Comparison of ENCODE assay signal across 8 cellular contexts in the genomic region with DNA sequence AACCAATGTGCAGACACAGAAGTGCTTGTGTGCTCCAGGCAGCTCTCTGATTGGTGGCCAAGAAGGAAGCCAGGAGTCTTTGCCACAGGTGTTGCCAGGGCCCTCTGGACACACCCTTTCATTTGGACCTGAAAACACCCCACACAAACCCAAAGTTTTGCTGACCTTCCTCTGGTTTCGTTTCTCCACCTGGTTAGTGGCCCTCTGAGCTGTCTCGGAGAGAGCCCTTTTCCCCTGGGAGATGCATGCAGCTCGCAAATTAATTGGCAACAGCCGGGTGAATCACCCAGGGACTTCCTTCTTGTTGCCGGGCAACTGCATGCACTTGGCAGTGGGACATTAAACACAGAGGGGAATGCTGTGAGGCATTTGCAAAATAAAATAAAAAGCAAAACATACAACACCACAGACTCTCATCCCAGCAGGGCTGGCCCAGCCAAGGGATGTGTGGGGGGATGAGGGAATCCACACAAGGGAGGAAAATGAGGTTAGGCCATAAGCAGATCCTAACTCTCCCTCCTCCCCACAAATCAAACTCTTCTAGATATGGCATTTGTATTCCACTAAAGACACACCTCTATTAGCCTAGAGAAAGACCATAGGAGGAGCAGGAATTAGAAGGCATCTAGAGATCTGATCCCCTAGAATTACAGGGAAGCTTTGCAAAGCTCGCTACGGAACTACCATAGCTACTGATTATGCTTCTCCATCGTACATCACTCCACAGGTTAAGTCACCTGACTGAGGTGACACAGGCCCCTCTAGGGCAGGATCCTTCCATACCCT.
DNase-seq lines count a peak whose midpoint lies in the region; ATAC-seq, FAIRE-seq and TF ChIP-seq lines count a peak whose summit lies in the region.
"Had no signal": no experiment of that assay in that cellular context is flagged by ENCODE, and none has a peak within 500 bp of the region (broad histone marks: within the 10 kb centered on the region; RNA-seq: fewer than 3 reads in every experiment).

No MANE protein-coding gene starts in this region.

- no peak overlapping the region for H3K4me3 Mint-ChIP-seq in astrocyte (ENCODE audit: unreplicated experiment)
- H3K4me3 Mint-ChIP-seq: activated naive CD8-positive, alpha-beta T cell had no signal

- H3K4me2 ChIP-seq in astrocyte (ENCODE audit: low read length), result peak overlapping the region; percentile 79

- H3K9me3 ChIP-seq in astrocyte (ENCODE audit: insufficient read depth, low read depth, low read length) (no peaks in the 10 kb centered on the region), suprapubic skin (no peaks in the 10 kb centered on the region)

- H3K27me3 Mint-ChIP-seq in astrocyte (ENCODE audit: low read depth, unreplicated experiment), result no peaks in the 10 kb centered on the region

- H3K79me2 ChIP-seq in astrocyte (ENCODE audit: insufficient read depth, low read length), result peaks cover 18% of the 10 kb centered on the region

- H3K4me1 ChIP-seq in astrocyte (ENCODE audit: insufficient read depth, low read length), result peaks cover 47% of the 10 kb centered on the region
- peaks cover 33% of the 10 kb centered on the region for H3K4me1 ChIP-seq in suprapubic skin

- no peaks in the 10 kb centered on the region for H3K9me3 Mint-ChIP-seq in astrocyte (ENCODE audit: unreplicated experiment)

- H3K9ac ChIP-seq in astrocyte (ENCODE audit: low read length), result peak overlapping the region; percentile 73

- H4K20me1 ChIP-seq in astrocyte (ENCODE audit: insufficient read depth, low read length), result no peaks in the 10 kb centered on the region

- TF ChIP-seq EP300 in suprapubic skin (IDR thresholded peaks at IDR 0.05), result no peak

- H3K4me1 Mint-ChIP-seq in astrocyte (ENCODE audit: low read depth, unreplicated experiment), result peaks cover 63% of the 10 kb centered on the region

- peak overlapping the region; percentile 90 for H3K27ac Mint-ChIP-seq in astrocyte (ENCODE audit: unreplicated experiment)
- H3K27ac Mint-ChIP-seq: activated naive CD8-positive, alpha-beta T cell had no signal

- peak overlapping the region; percentile 30 for H3K4me3 ChIP-seq in astrocyte (ENCODE audit: insufficient read depth, low read depth, low read length)
- H3K4me3 ChIP-seq in suprapubic skin, result no peak overlapping the region

- ATAC-seq in GM18868 (IDR thresholded peaks at IDR 0.05; ENCODE audit: unreplicated experiment) (peak; percentile 83), HG02885 (IDR thresholded peaks at IDR 0.05; ENCODE audit: poor library complexity, unreplicated experiment) (peak; percentile 71)

- H2AFZ ChIP-seq in astrocyte (ENCODE audit: low read depth, low read length), result no peak overlapping the region

- WGBS in suprapubic skin, result 20% methylated on average over 8 of the region's 8 CpGs

- peak; percentile 91 for FAIRE-seq in astrocyte (lab: Jason Lieb, UNC)

- peaks cover 7% of the 10 kb centered on the region for H3K36me3 Mint-ChIP-seq in astrocyte (ENCODE audit: low read depth, unreplicated experiment)
- H3K36me3 Mint-ChIP-seq: activated naive CD8-positive, alpha-beta T cell had no signal

- H3K27me3 ChIP-seq in astrocyte (ENCODE audit: insufficient read depth, low read length), result no peaks in the 10 kb centered on the region
- no peaks in the 10 kb centered on the region for H3K27me3 ChIP-seq in suprapubic skin

- no peak for TF ChIP-seq CTCF in astrocyte (IDR thresholded peaks at IDR 0.05; ENCODE audit: insufficient read depth, low read depth, low read length)
- no peak for TF ChIP-seq CTCF in suprapubic skin (IDR thresholded peaks at IDR 0.05)

- H3K27ac ChIP-seq in astrocyte (ENCODE audit: low read depth, low read length) (peak overlapping the region; percentile 88), suprapubic skin (peak overlapping the region; percentile 24)

- H3K36me3 ChIP-seq in astrocyte (ENCODE audit: insufficient read depth, low read length), result peaks cover under 1% of the 10 kb centered on the region
- H3K36me3 ChIP-seq in suprapubic skin, result peaks cover 5% of the 10 kb centered on the region

- peak; percentile 59 for DNase-seq in NCI-H187 treated with DMSO at 0.1 percent for 48 hours (lab: John Stamatoyannopoulos, UW)
- DNase-seq in astrocyte (ENCODE audit: low read depth), result peak; percentile 97
- peak; percentile 69 for DNase-seq in inferior parietal cortex (ENCODE audit: extremely low spot score)
- DNase-seq in suprapubic skin (ENCODE audit: low spot score in 2 of 2), result peak in 1 of 2 donors; percentile 68
- no peak for DNase-seq in activated T-cell treated with anti-CD3 and anti-CD28 coated beads for 4 hours

- no peak for TF ChIP-seq POLR2A in suprapubic skin (IDR thresholded peaks at IDR 0.05)
